ENCODE assay signal across 1 cellular context in genomic region chr18:74186661-74187060, GRCh38.
TF ChIP-seq lines count a peak whose summit lies in the region.

No MANE protein-coding gene starts in this region.

TF ChIP-seq in H1, 55 proteins besides CTCF, POLR2A, EP300 and RAD21:
- no peak for TF ChIP-seq HDAC2 (IDR thresholded peaks at IDR 0.05; ENCODE audit: borderline replicate concordance in 1 of 2, low read depth in 2 of 2, low read length in 2 of 2)
- TF ChIP-seq TEAD4 (IDR thresholded peaks at IDR 0.05; ENCODE audit: low read depth, low read length): no peak
- TF ChIP-seq ASH2L (IDR thresholded peaks at IDR 0.05; ENCODE audit: low read length): no peak
